32 cellular contexts compared by ENCODE assay signal in the genomic region with DNA sequence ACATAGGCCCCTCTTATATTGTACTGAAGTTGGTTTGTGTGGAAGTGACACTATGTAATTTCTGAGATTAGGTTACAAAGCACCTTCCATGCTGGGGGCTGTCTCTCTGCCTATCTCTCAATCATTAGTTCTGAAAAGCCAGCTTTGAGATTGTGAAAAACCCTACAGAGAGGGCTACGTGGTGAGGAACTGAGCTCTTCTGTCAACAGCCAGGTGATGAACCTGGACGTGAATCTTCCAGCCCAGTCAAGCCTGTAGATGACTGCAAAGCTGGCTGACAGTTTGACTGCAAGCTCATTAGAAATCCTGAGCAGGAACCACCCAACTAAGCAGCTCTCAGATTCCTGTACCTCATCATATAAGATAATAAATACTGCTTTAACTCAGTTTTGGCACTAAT.
"Had no signal": no experiment of that assay in that cellular context is flagged by ENCODE, and none has a peak within 500 bp of the region (broad histone marks: within the 10 kb centered on the region; RNA-seq: fewer than 3 reads in every experiment).

No MANE protein-coding gene starts in this region.

- H3K27ac Mint-ChIP-seq: immature natural killer cell; natural killer cell treated with Interleukin-12 subunit alpha and Interleukin-12 subunit beta and Interleukin-15 and Interleukin-18, amount 100 ng/mL, for 72 hours; neural progenitor cell; progenitor cell of endocrine pancreas had no signal

- H3K27me3 ChIP-seq: esophagus squamous epithelium, heart right ventricle, neural progenitor cell, right atrium auricular region, suprapubic skin, transverse colon, upper lobe of right lung, uterus had no signal

- DNase-seq: dermis blood vessel endothelial cell; effector memory CD4-positive, alpha-beta T cell; erythroblast; esophagus squamous epithelium; foreskin melanocyte; glutamatergic neuron; heart right ventricle; hippocampal formation; immature natural killer cell; islet precursor cell; kidney glomerular epithelial cell; left colon; left ventricle myocardium superior; lower lobe of right lung; stimulated activated CD4-positive, alpha-beta T cell treated with anti-CD3 and anti-CD28 coated beads, Interleukin-12 subunit alpha, Interleukin-12 subunit beta, amount 100 ng/mL, for 4 hours; stimulated activated CD4-positive, alpha-beta T cell treated with anti-CD3 and anti-CD28 coated beads, Interleukin-1b, Interleukin-23, amount 100 ng/mL, for 48 hours; stimulated activated CD4-positive, alpha-beta T cell treated with anti-CD3 and anti-CD28 coated beads, Interleukin-4, amount 100 ng/mL, for 1 hour; stimulated activated CD8-positive, alpha-beta memory T cell treated with anti-CD3 and anti-CD28 coated beads, Interleukin-4, amount 100 ng/mL, for 48 hours; stimulated activated naive CD4-positive, alpha-beta T cell; stimulated activated naive CD8-positive, alpha-beta T cell treated with anti-CD3 and anti-CD28 coated beads, Interleukin-15, amount 100 ng/mL, for 72 hours; transverse colon; upper lobe of right lung; uterus had no signal

- H3K4me3 ChIP-seq: coronary artery, esophagus squamous epithelium, heart right ventricle, lower lobe of right lung, neural progenitor cell, right atrium auricular region, smooth muscle cell, suprapubic skin, transverse colon, upper lobe of right lung, uterus had no signal

- H3K9me3 Mint-ChIP-seq: immature natural killer cell; natural killer cell treated with Interleukin-12 subunit alpha and Interleukin-12 subunit beta and Interleukin-15 and Interleukin-18, amount 100 ng/mL, for 72 hours; neural progenitor cell; stimulated activated naive CD8-positive, alpha-beta T cell treated with anti-CD3 and anti-CD28 coated beads, Interleukin-15, amount 100 ng/mL, for 72 hours had no signal

- H3K27me3 Mint-ChIP-seq: natural killer cell treated with Interleukin-12 subunit alpha and Interleukin-12 subunit beta and Interleukin-15 and Interleukin-18, amount 100 ng/mL, for 72 hours; progenitor cell of endocrine pancreas; stimulated activated naive CD8-positive, alpha-beta T cell treated with anti-CD3 and anti-CD28 coated beads, Interleukin-15, amount 100 ng/mL, for 72 hours had no signal

- H3K9me3 ChIP-seq: esophagus squamous epithelium, heart right ventricle, lower lobe of right lung, right atrium auricular region, suprapubic skin, transverse colon, upper lobe of right lung, uterus had no signal

- H3K4me1 Mint-ChIP-seq: immature natural killer cell; neural progenitor cell; stimulated activated naive CD8-positive, alpha-beta T cell treated with anti-CD3 and anti-CD28 coated beads, Interleukin-15, amount 100 ng/mL, for 72 hours had no signal

- H3K9ac ChIP-seq: neural progenitor cell, parathyroid adenoma had no signal

- FAIRE-seq: endometrium had no signal

- H3K4me2 ChIP-seq: neural progenitor cell, smooth muscle cell had no signal

- H3K4me1 ChIP-seq: heart right ventricle, lower lobe of right lung, neural progenitor cell, parathyroid adenoma, right atrium auricular region, transverse colon, upper lobe of right lung, uterus had no signal

- H3K27ac ChIP-seq: coronary artery, esophagus squamous epithelium, heart right ventricle, lower lobe of right lung, neural progenitor cell, parathyroid adenoma, right atrium auricular region, suprapubic skin, transverse colon, upper lobe of right lung, uterus had no signal

- H3K4me3 Mint-ChIP-seq: immature natural killer cell; natural killer cell treated with Interleukin-12 subunit alpha and Interleukin-12 subunit beta and Interleukin-15 and Interleukin-18, amount 100 ng/mL, for 72 hours; neural progenitor cell; stimulated activated naive CD8-positive, alpha-beta T cell treated with anti-CD3 and anti-CD28 coated beads, Interleukin-15, amount 100 ng/mL, for 72 hours had no signal

- H2AFZ ChIP-seq: neural progenitor cell, parathyroid adenoma had no signal

- H3K36me3 ChIP-seq: uterus had no signal

- H3K79me2 ChIP-seq: parathyroid adenoma had no signal
